In the genomic region with DNA sequence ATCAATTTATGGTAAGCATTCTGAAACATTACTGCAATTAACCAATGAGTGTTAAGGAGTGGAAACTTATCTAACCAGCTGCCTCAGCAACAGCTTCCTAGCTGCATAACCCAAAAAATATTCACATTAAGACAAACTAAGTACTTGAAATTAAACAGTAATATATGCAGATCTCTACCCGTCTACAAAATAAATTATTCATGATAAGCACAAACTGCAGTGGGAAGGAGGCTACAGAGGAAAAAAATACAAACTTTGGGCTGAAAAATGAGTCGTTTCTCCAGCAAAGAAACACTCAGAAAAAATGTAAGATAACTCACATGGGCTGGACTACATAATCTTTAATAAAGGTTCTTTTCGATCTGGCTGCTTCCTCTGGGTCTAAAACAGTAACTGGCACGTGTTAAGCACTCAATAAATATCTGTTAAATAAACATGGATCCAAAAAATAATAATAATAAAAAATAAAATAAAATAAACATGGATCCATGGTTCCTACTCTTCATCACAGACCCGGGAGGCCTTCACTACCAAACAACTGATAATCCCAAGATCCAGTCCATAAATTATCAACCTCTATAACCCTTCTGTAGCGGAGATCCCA, we compare ENCODE assay signal across 9 cellular contexts. TPM values are rescaled to one million over a fixed set of nuclear protein-coding genes. Genes with fewer than 3 reads are reported as not detected.
DNase-seq lines count a peak whose midpoint lies in the region; ATAC-seq and TF ChIP-seq lines count a peak whose summit lies in the region.
"Had no signal": no experiment of that assay in that cellular context is flagged by ENCODE, and none has a peak within 500 bp of the region (broad histone marks: within the 10 kb centered on the region; RNA-seq: fewer than 3 reads in every experiment).

No MANE protein-coding gene starts in this region.

- no peak overlapping the region for H3K23ac ChIP-seq in mesendoderm (ENCODE audit: low read length)

- H2AK5ac ChIP-seq in mesendoderm (ENCODE audit: low read length) = no peak overlapping the region

- intact Hi-C loops in cardiac septum (cut with DNase I) = no loop called here
- intact Hi-C loops in body of pancreas (cut with DNase I) = no loop called here
- intact Hi-C loops in uterus (cut with DNase I; ENCODE audit: low total_unique reads) = no loop called here

- no peak overlapping the region for H4K8ac ChIP-seq in mesendoderm (ENCODE audit: low read depth, low read length)

- no peak overlapping the region for H2BK15ac ChIP-seq in mesendoderm (replicated peaks; ENCODE audit: low read depth)

- H3K27ac ChIP-seq in cardiac muscle cell (no peak overlapping the region), body of pancreas (no peak overlapping the region), mesendoderm (ENCODE audit: low read depth, low read length) (no peak overlapping the region), uterus (no peak overlapping the region)

- peaks cover 5% of the 10 kb centered on the region for H3K79me2 ChIP-seq in mesendoderm (ENCODE audit: control insufficient read depth, insufficient read depth, low read length)

- peak overlapping the region; percentile 97 for H3K56ac ChIP-seq in mesendoderm (ENCODE audit: low read length)

- no peak overlapping the region for H2BK120ac ChIP-seq in mesendoderm (ENCODE audit: low read depth, low read length)

- H3K27me3 ChIP-seq in cardiac muscle cell = no peaks in the 10 kb centered on the region
- no peaks in the 10 kb centered on the region for H3K27me3 ChIP-seq in body of pancreas
- H3K27me3 ChIP-seq in mesendoderm (ENCODE audit: insufficient read depth, low read length, poor library complexity) = no peaks in the 10 kb centered on the region
- H3K27me3 ChIP-seq in uterus = no peaks in the 10 kb centered on the region

- no peak overlapping the region for H4K5ac ChIP-seq in mesendoderm (ENCODE audit: low read length)

- H3K4ac ChIP-seq in mesendoderm (ENCODE audit: low read depth, low read length) = no peak overlapping the region

- no peak for TF ChIP-seq POLR2A in body of pancreas (IDR thresholded peaks at IDR 0.05)
- no peak for TF ChIP-seq POLR2A in uterus (IDR thresholded peaks at IDR 0.05)

- no peaks in the 10 kb centered on the region for H3K9me3 ChIP-seq in cardiac muscle cell (ENCODE audit: low read depth)
- no peaks in the 10 kb centered on the region for H3K9me3 ChIP-seq in body of pancreas
- H3K9me3 ChIP-seq in uterus = no peaks in the 10 kb centered on the region

- 3 to 7% methylated on average over 6 of the region's 6 CpGs for WGBS in body of pancreas, 2 donors
- WGBS in mesendoderm (ENCODE audit: extremely low coverage, insufficient coverage, low lambda C conversion rate) = no CpG with 5 or more reads among the region's 6 CpGs

- no peak for DNase-seq in cardiac muscle cell (ENCODE audit: low read depth in 1 of 2, low spot score in 1 of 2)
- no peak for DNase-seq in cardiac septum (ENCODE audit: low spot score)
- DNase-seq in body of pancreas = no peak
- DNase-seq in mesendoderm = no peak
- DNase-seq in uterus = no peak
- no peak for DNase-seq in NOMO-1 treated with dmso at 0.1 percent for 144 hours (lab: John Stamatoyannopoulos, UW; ENCODE audit: unreplicated experiment)
- no peak for DNase-seq in amniotic stem cell (lab: John Stamatoyannopoulos, UW)
- DNase-seq: stimulated activated naive CD4-positive, alpha-beta T cell treated with Interleukin-2 at 50 U/mL for 16 hours had no signal

- peak overlapping the region; percentile 91 for H3K9ac ChIP-seq in mesendoderm (ENCODE audit: low read length)

- H3K36me3 ChIP-seq in cardiac muscle cell = no peaks in the 10 kb centered on the region
- no peaks in the 10 kb centered on the region for H3K36me3 ChIP-seq in body of pancreas (replicated peaks in 1 of 2; ENCODE audit: insufficient read depth in 1 of 2, low read depth in 2 of 2)
- H3K36me3 ChIP-seq in mesendoderm (ENCODE audit: control insufficient read depth, insufficient read depth, low read length) = no peaks in the 10 kb centered on the region
- H3K36me3 ChIP-seq in uterus = no peaks in the 10 kb centered on the region

- H3K4me3 ChIP-seq in cardiac muscle cell (peak overlapping the region; percentile 75), body of pancreas (peak overlapping the region; percentile 73 to 89), mesendoderm (ENCODE audit: low read length) (peak overlapping the region; percentile 97), uterus (peak overlapping the region; percentile 61 to 89)

- H3K79me1 ChIP-seq in mesendoderm (ENCODE audit: low read length) = peaks cover 11% of the 10 kb centered on the region

- H3K4me2 ChIP-seq in mesendoderm (ENCODE audit: low read length) = peak overlapping the region; percentile 97

- ATAC-seq in body of pancreas (no peak), HG02885 (IDR thresholded peaks at IDR 0.05; ENCODE audit: poor library complexity, unreplicated experiment) (no peak)

- TF ChIP-seq CTCF in cardiac muscle cell (IDR thresholded peaks at IDR 0.05; ENCODE audit: low read depth, low read length) = no peak
- TF ChIP-seq CTCF in body of pancreas (IDR thresholded peaks at IDR 0.05) = no peak
- TF ChIP-seq CTCF in uterus (IDR thresholded peaks at IDR 0.05) = no peak

- no peak overlapping the region for H2BK5ac ChIP-seq in mesendoderm (ENCODE audit: low read length)

- H3K18ac ChIP-seq in mesendoderm (ENCODE audit: low read length) = no peak overlapping the region

- H3K4me1 ChIP-seq in cardiac muscle cell (ENCODE audit: low read depth) = peaks cover 17% of the 10 kb centered on the region
- H3K4me1 ChIP-seq in body of pancreas = peaks cover 28% of the 10 kb centered on the region
- no peaks in the 10 kb centered on the region for H3K4me1 ChIP-seq in mesendoderm (ENCODE audit: control insufficient read depth, low read depth, low read length)
- no peaks in the 10 kb centered on the region for H3K4me1 ChIP-seq in uterus

RNA-seq across cellular contexts. Expression of a gene that starts 1.2 kb away (rescaled TPM):
- 55.4 and 74.8 TPM in 2 replicates for total RNA-seq in cardiac muscle cell
- 32.4 and 37.3 TPM in 2 replicates for polyA plus RNA-seq in cardiac muscle cell
- total RNA-seq in cardiac septum = 38.9 TPM
- total RNA-seq in body of pancreas = 10 to 100 TPM; 34.0 to 35.9 TPM
- 9.1 TPM for polyA plus RNA-seq in mesendoderm (2013, experiment 1 of 2)
- 8.5 TPM for polyA plus RNA-seq in mesendoderm (2013, experiment 2 of 2)
- total RNA-seq in uterus = 10 to 100 TPM; 36.2 to 93.5 (median 49.5) TPM

RNA-seq across cellular contexts. Expression of a gene that starts 31.8 kb away (rescaled TPM):
- total RNA-seq in cardiac muscle cell = 37.5 and 37.9 TPM in 2 replicates
- polyA plus RNA-seq in cardiac muscle cell = 109 and 114 TPM in 2 replicates
- 112 TPM for total RNA-seq in cardiac septum
- 10 to 100 TPM; 35.3 to 61.3 TPM for total RNA-seq in body of pancreas
- 134 TPM for polyA plus RNA-seq in mesendoderm (2013, experiment 1 of 2)
- 134 TPM for polyA plus RNA-seq in mesendoderm (2013, experiment 2 of 2)
- total RNA-seq in uterus = 10 to 100 TPM; 23.8 to 93.1 (median 56.6) TPM
